1 cellular context compared by ENCODE assay signal in the genomic region with DNA sequence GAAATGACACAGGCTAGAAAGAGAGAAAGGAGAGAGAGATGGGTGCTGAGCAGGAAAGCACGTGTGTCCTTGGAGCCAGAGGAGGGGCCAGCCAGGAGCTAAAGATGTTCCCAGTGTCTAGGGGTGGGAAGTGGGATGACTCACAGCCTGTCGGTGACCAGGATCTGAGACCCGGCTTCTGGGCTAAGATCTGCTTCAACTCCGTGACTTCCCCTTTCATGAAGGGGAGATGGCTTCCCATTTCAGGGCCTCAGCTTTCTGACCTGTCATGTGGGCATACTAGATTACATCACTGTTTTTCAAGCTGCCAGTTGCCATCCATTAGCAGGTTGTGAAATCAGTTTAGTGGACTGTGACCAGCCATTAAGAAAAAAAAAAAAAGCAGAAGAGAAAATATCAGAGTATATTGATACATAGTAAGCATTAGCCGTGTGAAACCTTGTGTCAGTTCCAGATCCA.
TF ChIP-seq lines count a peak whose summit lies in the region.

No MANE protein-coding gene starts in this region.

TF ChIP-seq in K562, 482 proteins besides CTCF, POLR2A, EP300 and RAD21 (continued from another document and continues in another):
- TF ChIP-seq MXD1 (CRISPR knock-in tag; IDR thresholded peaks at IDR 0.05; ENCODE audit: borderline replicate concordance, poor library complexity, severe bottlenecking): no peak
- TF ChIP-seq TAF9B (IDR thresholded peaks at IDR 0.05; ENCODE audit: partially characterized antibody): no peak
- no peak for TF ChIP-seq ZNF165 (CRISPR knock-in tag; IDR thresholded peaks at IDR 0.05; ENCODE audit: borderline replicate concordance)
- TF ChIP-seq, protein P1, sequence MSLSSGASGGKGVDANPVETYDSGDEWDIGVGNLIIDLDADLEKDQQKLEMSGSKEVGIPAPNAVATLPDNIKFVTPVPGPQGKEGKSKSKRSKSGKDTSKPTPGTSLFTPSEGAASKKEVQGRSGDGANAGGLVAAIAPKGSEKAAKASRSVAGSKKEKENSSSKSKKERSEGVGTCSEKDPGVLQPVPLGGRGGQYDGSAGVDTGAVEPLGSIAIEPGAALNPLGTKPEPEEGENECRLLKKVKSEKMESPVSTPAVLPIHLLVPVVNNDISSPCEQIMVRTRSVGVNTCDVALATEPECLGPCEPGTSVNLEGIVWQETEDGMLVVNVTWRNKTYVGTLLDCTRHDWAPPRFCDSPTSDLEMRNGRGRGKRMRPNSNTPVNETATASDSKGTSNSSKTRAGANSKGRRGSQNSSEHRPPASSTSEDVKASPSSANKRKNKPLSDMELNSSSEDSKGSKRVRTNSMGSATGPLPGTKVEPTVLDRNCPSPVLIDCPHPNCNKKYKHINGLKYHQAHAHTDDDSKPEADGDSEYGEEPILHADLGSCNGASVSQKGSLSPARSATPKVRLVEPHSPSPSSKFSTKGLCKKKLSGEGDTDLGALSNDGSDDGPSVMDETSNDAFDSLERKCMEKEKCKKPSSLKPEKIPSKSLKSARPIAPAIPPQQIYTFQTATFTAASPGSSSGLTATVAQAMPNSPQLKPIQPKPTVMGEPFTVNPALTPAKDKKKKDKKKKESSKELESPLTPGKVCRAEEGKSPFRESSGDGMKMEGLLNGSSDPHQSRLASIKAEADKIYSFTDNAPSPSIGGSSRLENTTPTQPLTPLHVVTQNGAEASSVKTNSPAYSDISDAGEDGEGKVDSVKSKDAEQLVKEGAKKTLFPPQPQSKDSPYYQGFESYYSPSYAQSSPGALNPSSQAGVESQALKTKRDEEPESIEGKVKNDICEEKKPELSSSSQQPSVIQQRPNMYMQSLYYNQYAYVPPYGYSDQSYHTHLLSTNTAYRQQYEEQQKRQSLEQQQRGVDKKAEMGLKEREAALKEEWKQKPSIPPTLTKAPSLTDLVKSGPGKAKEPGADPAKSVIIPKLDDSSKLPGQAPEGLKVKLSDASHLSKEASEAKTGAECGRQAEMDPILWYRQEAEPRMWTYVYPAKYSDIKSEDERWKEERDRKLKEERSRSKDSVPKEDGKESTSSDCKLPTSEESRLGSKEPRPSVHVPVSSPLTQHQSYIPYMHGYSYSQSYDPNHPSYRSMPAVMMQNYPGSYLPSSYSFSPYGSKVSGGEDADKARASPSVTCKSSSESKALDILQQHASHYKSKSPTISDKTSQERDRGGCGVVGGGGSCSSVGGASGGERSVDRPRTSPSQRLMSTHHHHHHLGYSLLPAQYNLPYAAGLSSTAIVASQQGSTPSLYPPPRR (CRISPR knock-in tag; IDR thresholded peaks at IDR 0.05; ENCODE audit: borderline replicate concordance): no peak
- TF ChIP-seq, protein P2, sequence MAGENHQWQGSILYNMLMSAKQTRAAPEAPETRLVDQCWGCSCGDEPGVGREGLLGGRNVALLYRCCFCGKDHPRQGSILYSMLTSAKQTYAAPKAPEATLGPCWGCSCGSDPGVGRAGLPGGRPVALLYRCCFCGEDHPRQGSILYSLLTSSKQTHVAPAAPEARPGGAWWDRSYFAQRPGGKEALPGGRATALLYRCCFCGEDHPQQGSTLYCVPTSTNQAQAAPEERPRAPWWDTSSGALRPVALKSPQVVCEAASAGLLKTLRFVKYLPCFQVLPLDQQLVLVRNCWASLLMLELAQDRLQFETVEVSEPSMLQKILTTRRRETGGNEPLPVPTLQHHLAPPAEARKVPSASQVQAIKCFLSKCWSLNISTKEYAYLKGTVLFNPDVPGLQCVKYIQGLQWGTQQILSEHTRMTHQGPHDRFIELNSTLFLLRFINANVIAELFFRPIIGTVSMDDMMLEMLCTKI (IDR thresholded peaks at IDR 0.05; ENCODE audit: partially characterized antibody): no peak
- TF ChIP-seq TFE3 (CRISPR knock-in tag; IDR thresholded peaks at IDR 0.05): no peak
- TF ChIP-seq CBX3 (IDR thresholded peaks at IDR 0.05; ENCODE audit: borderline replicate concordance in 1 of 2, low read length in 2 of 2): no peak
- no peak for TF ChIP-seq RFX5 (IDR thresholded peaks at IDR 0.05; ENCODE audit: low read depth, low read length)
- no peak for TF ChIP-seq SREBF1 (IDR thresholded peaks at IDR 0.05; ENCODE audit: borderline replicate concordance, low read depth, low read length)
- no peak for TF ChIP-seq BCL6 (CRISPR knock-in tag; IDR thresholded peaks at IDR 0.05)
- TF ChIP-seq CBX8 (IDR thresholded peaks at IDR 0.05; ENCODE audit: borderline replicate concordance, extremely low read depth, low read depth, low read length, poor library complexity, severe bottlenecking): no peak
- TF ChIP-seq ZNF347 (CRISPR knock-in tag; IDR thresholded peaks at IDR 0.05; ENCODE audit: low read depth): no peak
- TF ChIP-seq MAFG (tag; conservative IDR thresholded peaks at IDR 0.05): no peak
- no peak for TF ChIP-seq BRF2 (IDR thresholded peaks at IDR 0.05; ENCODE audit: borderline replicate concordance, insufficient read depth, insufficient read length)
- no peak for TF ChIP-seq PHB (CRISPR knock-in tag; IDR thresholded peaks at IDR 0.05)
- TF ChIP-seq DNMT1 (IDR thresholded peaks at IDR 0.05): no peak
- TF ChIP-seq, protein P3, sequence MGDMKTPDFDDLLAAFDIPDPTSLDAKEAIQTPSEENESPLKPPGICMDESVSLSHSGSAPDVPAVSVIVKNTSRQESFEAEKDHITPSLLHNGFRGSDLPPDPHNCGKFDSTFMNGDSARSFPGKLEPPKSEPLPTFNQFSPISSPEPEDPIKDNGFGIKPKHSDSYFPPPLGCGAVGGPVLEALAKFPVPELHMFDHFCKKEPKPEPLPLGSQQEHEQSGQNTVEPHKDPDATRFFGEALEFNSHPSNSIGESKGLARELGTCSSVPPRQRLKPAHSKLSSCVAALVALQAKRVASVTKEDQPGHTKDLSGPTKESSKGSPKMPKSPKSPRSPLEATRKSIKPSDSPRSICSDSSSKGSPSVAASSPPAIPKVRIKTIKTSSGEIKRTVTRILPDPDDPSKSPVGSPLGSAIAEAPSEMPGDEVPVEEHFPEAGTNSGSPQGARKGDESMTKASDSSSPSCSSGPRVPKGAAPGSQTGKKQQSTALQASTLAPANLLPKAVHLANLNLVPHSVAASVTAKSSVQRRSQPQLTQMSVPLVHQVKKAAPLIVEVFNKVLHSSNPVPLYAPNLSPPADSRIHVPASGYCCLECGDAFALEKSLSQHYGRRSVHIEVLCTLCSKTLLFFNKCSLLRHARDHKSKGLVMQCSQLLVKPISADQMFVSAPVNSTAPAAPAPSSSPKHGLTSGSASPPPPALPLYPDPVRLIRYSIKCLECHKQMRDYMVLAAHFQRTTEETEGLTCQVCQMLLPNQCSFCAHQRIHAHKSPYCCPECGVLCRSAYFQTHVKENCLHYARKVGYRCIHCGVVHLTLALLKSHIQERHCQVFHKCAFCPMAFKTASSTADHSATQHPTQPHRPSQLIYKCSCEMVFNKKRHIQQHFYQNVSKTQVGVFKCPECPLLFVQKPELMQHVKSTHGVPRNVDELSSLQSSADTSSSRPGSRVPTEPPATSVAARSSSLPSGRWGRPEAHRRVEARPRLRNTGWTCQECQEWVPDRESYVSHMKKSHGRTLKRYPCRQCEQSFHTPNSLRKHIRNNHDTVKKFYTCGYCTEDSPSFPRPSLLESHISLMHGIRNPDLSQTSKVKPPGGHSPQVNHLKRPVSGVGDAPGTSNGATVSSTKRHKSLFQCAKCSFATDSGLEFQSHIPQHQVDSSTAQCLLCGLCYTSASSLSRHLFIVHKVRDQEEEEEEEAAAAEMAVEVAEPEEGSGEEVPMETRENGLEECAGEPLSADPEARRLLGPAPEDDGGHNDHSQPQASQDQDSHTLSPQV (IDR thresholded peaks at IDR 0.05): no peak
- TF ChIP-seq SNAPC5 (CRISPR knock-in tag; IDR thresholded peaks at IDR 0.05): no peak
- no peak for TF ChIP-seq ZNF511 (CRISPR knock-in tag; IDR thresholded peaks at IDR 0.05)
- no peak for TF ChIP-seq PBX2 (CRISPR knock-in tag; IDR thresholded peaks at IDR 0.05; ENCODE audit: low read depth)
- peak; percentile 36; the same call in 1 of the 2 replicates for TF ChIP-seq PBX2 (tag; conservative IDR thresholded peaks at IDR 0.05; ENCODE audit: low read depth)
- TF ChIP-seq MTA3 (IDR thresholded peaks at IDR 0.05; ENCODE audit: borderline replicate concordance): no peak
- peak; percentile 37 for TF ChIP-seq RBM25 (IDR thresholded peaks at IDR 0.05; ENCODE audit: low read depth, low read length, severe bottlenecking)
- TF ChIP-seq JUND (IDR thresholded peaks at IDR 0.05; ENCODE audit: borderline replicate concordance, low read depth, low read length): peak; percentile 92
- TF ChIP-seq JUND (tag; IDR thresholded peaks at IDR 0.05; ENCODE audit: borderline replicate concordance, low read depth, low read length): peak; percentile 91; the same call in 2 of the 3 replicates
- peak; percentile 58; the same call in 1 of the 2 replicates for TF ChIP-seq SMARCE1 (IDR thresholded peaks at IDR 0.05)
- no peak for TF ChIP-seq EHMT2 (IDR thresholded peaks at IDR 0.05)
- TF ChIP-seq, protein P4, sequence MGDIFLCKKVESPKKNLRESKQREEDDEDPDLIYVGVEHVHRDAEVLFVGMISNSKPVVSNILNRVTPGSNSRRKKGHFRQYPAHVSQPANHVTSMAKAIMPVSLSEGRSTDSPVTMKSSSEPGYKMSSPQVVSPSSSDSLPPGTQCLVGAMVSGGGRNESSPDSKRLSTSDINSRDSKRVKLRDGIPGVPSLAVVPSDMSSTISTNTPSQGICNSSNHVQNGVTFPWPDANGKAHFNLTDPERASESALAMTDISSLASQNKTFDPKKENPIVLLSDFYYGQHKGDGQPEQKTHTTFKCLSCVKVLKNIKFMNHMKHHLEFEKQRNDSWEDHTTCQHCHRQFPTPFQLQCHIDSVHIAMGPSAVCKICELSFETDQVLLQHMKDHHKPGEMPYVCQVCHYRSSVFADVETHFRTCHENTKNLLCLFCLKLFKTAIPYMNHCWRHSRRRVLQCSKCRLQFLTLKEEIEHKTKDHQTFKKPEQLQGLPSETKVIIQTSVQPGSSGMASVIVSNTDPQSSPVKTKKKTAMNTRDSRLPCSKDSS (IDR thresholded peaks at IDR 0.05; ENCODE audit: low read depth, partially characterized antibody): no peak
- no peak for TF ChIP-seq ZNF263 (CRISPR knock-in tag; IDR thresholded peaks at IDR 0.05; ENCODE audit: borderline replicate concordance)
- no peak for TF ChIP-seq ZNF436 (CRISPR knock-in tag; IDR thresholded peaks at IDR 0.05)
- peak; percentile 34; the same call in 1 of the 2 replicates for TF ChIP-seq GABPB1 (CRISPR knock-in tag; IDR thresholded peaks at IDR 0.05)
- TF ChIP-seq, protein P5, sequence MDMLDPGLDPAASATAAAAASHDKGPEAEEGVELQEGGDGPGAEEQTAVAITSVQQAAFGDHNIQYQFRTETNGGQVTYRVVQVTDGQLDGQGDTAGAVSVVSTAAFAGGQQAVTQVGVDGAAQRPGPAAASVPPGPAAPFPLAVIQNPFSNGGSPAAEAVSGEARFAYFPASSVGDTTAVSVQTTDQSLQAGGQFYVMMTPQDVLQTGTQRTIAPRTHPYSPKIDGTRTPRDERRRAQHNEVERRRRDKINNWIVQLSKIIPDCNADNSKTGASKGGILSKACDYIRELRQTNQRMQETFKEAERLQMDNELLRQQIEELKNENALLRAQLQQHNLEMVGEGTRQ (CRISPR knock-in tag; IDR thresholded peaks at IDR 0.05): no peak
